Comparison of ENCODE assay signal across 33 cellular contexts in the genomic region with DNA sequence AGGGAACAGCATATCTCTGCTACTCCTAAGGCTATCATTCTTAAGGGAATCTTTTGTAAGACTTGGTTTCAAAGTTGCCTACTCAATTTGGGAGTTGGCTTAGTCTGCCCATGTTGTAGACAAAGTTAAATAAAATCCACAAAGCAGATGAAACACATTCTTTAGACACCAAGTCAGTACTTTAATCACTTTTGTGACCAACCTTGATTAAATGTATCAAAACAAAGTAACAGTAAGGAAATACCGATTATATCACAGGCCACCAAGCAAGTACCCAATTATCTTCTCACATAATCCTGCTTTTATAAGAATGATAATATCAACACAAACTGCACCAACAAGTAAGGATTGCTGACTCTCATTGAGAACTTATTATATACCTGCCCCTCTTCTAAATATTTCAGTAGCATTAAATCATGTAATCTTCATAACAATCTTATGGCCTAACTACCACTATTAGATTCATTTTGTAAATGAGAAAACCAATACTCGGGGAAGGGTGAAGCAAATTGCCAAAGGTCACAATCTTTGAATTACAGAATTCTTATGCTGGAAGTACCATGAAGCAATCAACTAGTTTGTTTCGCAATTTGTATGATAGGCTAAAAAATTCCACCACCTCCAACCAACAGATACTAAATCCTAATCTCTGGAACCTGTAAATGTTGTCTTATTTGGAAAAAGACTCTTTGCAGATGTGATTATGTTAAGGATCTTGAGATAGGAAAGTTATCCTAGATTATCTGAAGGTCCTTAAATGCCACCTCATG. TPM values are rescaled to one million over a fixed set of nuclear protein-coding genes. Genes with fewer than 3 reads are reported as not detected.
"Had no signal": no experiment of that assay in that cellular context is flagged by ENCODE, and none has a peak within 500 bp of the region (broad histone marks: within the 10 kb centered on the region; RNA-seq: fewer than 3 reads in every experiment).

No MANE protein-coding gene starts in this region.

- H3K4me3 ChIP-seq: dorsolateral prefrontal cortex, heart right ventricle, left lung, lower lobe of right lung, spleen, testis, transverse colon had no signal

- H3K4me3 Mint-ChIP-seq: activated CD4-positive, alpha-beta memory T cell treated with anti-CD3 and anti-CD28 coated beads for 36 hours; activated naive CD4-positive, alpha-beta T cell treated with anti-CD3 and anti-CD28 coated beads, Interleukin-2, amount 50 U/mL, for 24 hours; activated naive CD8-positive, alpha-beta T cell treated with anti-CD3 and anti-CD28 coated beads, Interleukin-2, amount 50 U/mL, for 24 hours; activated T-helper 1 cell treated with anti-CD3 and anti-CD28 coated beads, Interleukin-12 subunit alpha, Interleukin-12 subunit beta, Interleukin-2, Interleukin-4 antibody, amounts not matched to agents 30 ng/mL and 10 ng/mL and 1 ng/mL, durations not matched to agents 14 hours and 24 hours and 36 hours; natural killer cell treated with Interleukin-12 subunit alpha and Interleukin-12 subunit beta and Interleukin-15 and Interleukin-18, amount 100 ng/mL, for 72 hours; T-helper 1 cell treated with Interleukin-12 subunit alpha and Interleukin-12 subunit beta and Interleukin-4 antibody, amounts not matched to agents 30 μg/mL and 1 μg/mL, for 36 hours had no signal

- H3K27me3 Mint-ChIP-seq: activated CD4-positive, alpha-beta memory T cell treated with anti-CD3 and anti-CD28 coated beads for 36 hours; activated naive CD4-positive, alpha-beta T cell treated with anti-CD3 and anti-CD28 coated beads, Interleukin-2, amount 50 U/mL, for 24 hours; activated naive CD8-positive, alpha-beta T cell treated with anti-CD3 and anti-CD28 coated beads, Interleukin-2, amount 50 U/mL, for 24 hours; natural killer cell treated with Interleukin-12 subunit alpha and Interleukin-12 subunit beta and Interleukin-15 and Interleukin-18, amount 100 ng/mL, for 72 hours had no signal

- H3K36me3 ChIP-seq: brain microvascular endothelial cell, heart right ventricle, left lung, lower lobe of right lung, spleen, transverse colon had no signal

- H3K27me3 ChIP-seq: brain microvascular endothelial cell, dorsolateral prefrontal cortex, heart right ventricle, left lung, spleen, testis, transverse colon had no signal

- H3K9me3 ChIP-seq: lower lobe of right lung, testis, transverse colon had no signal

- ATAC-seq: activated CD4-positive, CD25-positive, alpha-beta regulatory T cell treated with anti-CD3 and anti-CD28 coated beads, Interleukin-2, amount 50 U/mL, for 24 hours; activated naive CD8-positive, alpha-beta T cell treated with anti-CD3 and anti-CD28 coated beads, Interleukin-2, amount 50 U/mL, for 24 hours; heart right ventricle; left lung; lower lobe of right lung; natural killer cell treated with Interleukin-12 subunit alpha and Interleukin-12 subunit beta and Interleukin-15 and Interleukin-18, amount 100 ng/mL, for 72 hours; right cardiac atrium had no signal

- DNase-seq: activated CD4-positive, alpha-beta memory T cell treated with anti-CD3 and anti-CD28 coated beads for 36 hours; activated CD4-positive, alpha-beta T cell treated with anti-CD3 and anti-CD28 coated beads for 48 hours; activated CD8-positive, alpha-beta memory T cell treated with anti-CD3 and anti-CD28 coated beads, Interleukin-2, amount 50 U/mL, for 4 hours; activated gamma-delta T cell; activated naive CD8-positive, alpha-beta T cell treated with anti-CD3 and anti-CD28 coated beads, Interleukin-2, amount 50 U/mL, for 24 hours; activated T-cell treated with anti-CD3 and anti-CD28 coated beads, Interleukin-2, amount 50 U/mL, for 1 hour; anterior cingulate cortex; brain microvascular endothelial cell; central memory CD4-positive, alpha-beta T cell; dorsolateral prefrontal cortex; effector memory CD4-positive, alpha-beta T cell; foreskin melanocyte; heart right ventricle; kidney glomerular epithelial cell; left lung; lower lobe of right lung; mesendoderm; posterior cingulate gyrus; right cardiac atrium; spleen; stimulated activated naive CD4-positive, alpha-beta T cell; SW 1271; T-helper 9 cell; testis; transverse colon had no signal

- H3K27ac Mint-ChIP-seq: activated CD4-positive, alpha-beta memory T cell treated with anti-CD3 and anti-CD28 coated beads for 36 hours; activated naive CD4-positive, alpha-beta T cell treated with anti-CD3 and anti-CD28 coated beads, Interleukin-2, amount 50 U/mL, for 24 hours; activated naive CD8-positive, alpha-beta T cell treated with anti-CD3 and anti-CD28 coated beads, Interleukin-2, amount 50 U/mL, for 24 hours; activated T-helper 1 cell treated with anti-CD3 and anti-CD28 coated beads, Interleukin-12 subunit alpha, Interleukin-12 subunit beta, Interleukin-2, Interleukin-4 antibody, amounts not matched to agents 30 ng/mL and 10 ng/mL and 1 ng/mL, durations not matched to agents 14 hours and 24 hours and 36 hours; natural killer cell treated with Interleukin-12 subunit alpha and Interleukin-12 subunit beta and Interleukin-15 and Interleukin-18, amount 100 ng/mL, for 72 hours; T-helper 1 cell treated with Interleukin-12 subunit alpha and Interleukin-12 subunit beta and Interleukin-4 antibody, amounts not matched to agents 30 μg/mL and 1 μg/mL, for 36 hours had no signal

- H3K4me1 Mint-ChIP-seq: activated naive CD4-positive, alpha-beta T cell treated with anti-CD3 and anti-CD28 coated beads, Interleukin-2, amount 50 U/mL, for 24 hours; activated naive CD8-positive, alpha-beta T cell treated with anti-CD3 and anti-CD28 coated beads, Interleukin-2, amount 50 U/mL, for 24 hours had no signal

- H3K36me3 Mint-ChIP-seq: activated CD4-positive, alpha-beta memory T cell treated with anti-CD3 and anti-CD28 coated beads for 36 hours; activated naive CD4-positive, alpha-beta T cell treated with anti-CD3 and anti-CD28 coated beads, Interleukin-2, amount 50 U/mL, for 24 hours; natural killer cell treated with Interleukin-12 subunit alpha and Interleukin-12 subunit beta and Interleukin-15 and Interleukin-18, amount 100 ng/mL, for 72 hours had no signal

- H3K4me1 ChIP-seq: heart right ventricle, left lung, lower lobe of right lung, spleen, testis, transverse colon had no signal

- H3K27ac ChIP-seq: brain microvascular endothelial cell, dorsolateral prefrontal cortex, heart right ventricle, left lung, lower lobe of right lung, spleen, testis, transverse colon, VCaP had no signal

- H3K9me3 Mint-ChIP-seq: activated naive CD4-positive, alpha-beta T cell treated with anti-CD3 and anti-CD28 coated beads, Interleukin-2, amount 50 U/mL, for 24 hours had no signal

RNA-seq across cellular contexts. Expression of a gene that starts 12.6 kb away (rescaled TPM):
- total RNA-seq: activated CD4-positive, alpha-beta memory T cell treated with anti-CD3 and anti-CD28 coated beads for 36 hours; activated CD8-positive, alpha-beta memory T cell treated with anti-CD3 and anti-CD28 coated beads for 36 hours; activated T-helper 1 cell treated with anti-CD3 and anti-CD28 coated beads, Interleukin-12 subunit alpha, Interleukin-12 subunit beta, Interleukin-2, Interleukin-4 antibody, amounts not matched to agents 30 ng/mL and 10 ng/mL and 1 ng/mL, durations not matched to agents 14 hours and 24 hours and 36 hours; mononuclear cell; natural killer cell treated with Interleukin-12 subunit alpha and Interleukin-12 subunit beta and Interleukin-15 and Interleukin-18, amount 100 ng/mL, for 72 hours had no signal
